In the genomic region with DNA sequence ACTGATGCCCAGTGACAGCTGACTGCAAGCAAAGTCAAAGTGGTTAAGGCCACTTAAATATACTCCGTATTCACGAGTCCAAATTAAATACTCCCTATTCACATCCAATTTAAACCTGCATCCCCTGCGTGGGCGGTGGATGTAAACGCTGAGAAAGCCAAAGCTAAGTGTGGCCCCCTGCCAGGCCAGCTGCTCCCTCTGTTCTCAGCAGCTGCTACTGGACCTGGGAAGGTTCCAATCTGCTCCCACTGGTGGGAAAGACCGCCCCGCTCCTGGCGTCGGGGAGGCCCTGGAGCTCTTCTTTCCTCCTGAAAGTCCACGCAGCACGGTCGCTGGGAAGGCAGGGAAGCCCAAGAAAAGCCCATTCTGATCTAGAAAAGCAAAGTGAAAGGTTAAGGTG, we compare ENCODE assay signal across 12 cellular contexts.
A peak's percentile ranks its signal among the peaks of the same experiment; 100 is the strongest.
DNase-seq lines count a peak whose midpoint lies in the region; ATAC-seq and TF ChIP-seq lines count a peak whose summit lies in the region.
"Had no signal": no experiment of that assay in that cellular context is flagged by ENCODE, and none has a peak within 500 bp of the region (broad histone marks: within the 10 kb centered on the region; RNA-seq: fewer than 3 reads in every experiment).

No MANE protein-coding gene starts in this region.

- no peaks in the 10 kb centered on the region for H4K20me1 ChIP-seq in PC-3 (ENCODE audit: low read length)

- no peaks in the 10 kb centered on the region for H3K27me3 ChIP-seq in stomach
- no peaks in the 10 kb centered on the region for H3K27me3 ChIP-seq in aorta (ENCODE audit: control insufficient read depth in 1 of 2, insufficient read depth in 2 of 2, low read length in 1 of 2)
- no peaks in the 10 kb centered on the region for H3K27me3 ChIP-seq in PC-3 (ENCODE audit: low read length)
- H3K27me3 ChIP-seq: Peyer's patch had no signal

- POLR2A ChIA-PET in PC-3 (lab: Charles Lee; ENCODE audit: unreplicated experiment) = no interaction called here

- H3K27me3 Mint-ChIP-seq in glutamatergic neuron (ENCODE audit: unreplicated experiment) = peaks cover 15% of the 10 kb centered on the region

- H2AFZ ChIP-seq in PC-3 (ENCODE audit: low read length) = no peak overlapping the region

- no TSS peak for BruUV-seq in PC-3 (replicated peaks; lab: Mats Ljungman, UMichigan)

- CTCF ChIA-PET in PC-3 (lab: Charles Lee) = no interaction called here

- TF ChIP-seq EP300 in stomach (IDR thresholded peaks at IDR 0.05) = no peak

- WGBS in stomach, 5 donors = 15 to 44% (median 31%) methylated on average over 12 of the region's 12 CpGs
- WGBS in aorta, 2 donors = 11 to 12% methylated on average over 12 of the region's 12 CpGs

- intact Hi-C loops in stomach (cut with DNase I; ENCODE audit: low total_unique reads) (no loop called here), aorta (cut with DNase I) (no loop called here), PC-3 (cut with micrococcal nuclease) (no loop called here)

- peak overlapping the region; percentile 41 for H3K4me3 Mint-ChIP-seq in glutamatergic neuron (ENCODE audit: unreplicated experiment)

- peaks cover 54% of the 10 kb centered on the region for H3K4me1 Mint-ChIP-seq in glutamatergic neuron (ENCODE audit: low read depth, unreplicated experiment)

- no peaks in the 10 kb centered on the region for H3F3A ChIP-seq in PC-3 (ENCODE audit: low read length, unreplicated experiment)

- H3K79me2 ChIP-seq in PC-3 (ENCODE audit: low read length) = no peaks in the 10 kb centered on the region

- H3K27ac Mint-ChIP-seq in glutamatergic neuron (ENCODE audit: unreplicated experiment) = peak overlapping the region; percentile 60

- peak; percentile 78 for DNase-seq in DMS53 (lab: John Stamatoyannopoulos, UW)
- DNase-seq in DMS53 treated with DMSO at 0.1 percent for 48 hours (lab: John Stamatoyannopoulos, UW; ENCODE audit: unreplicated experiment) = no peak
- peak; percentile 100 for DNase-seq in NCI-H524 treated with DMSO at 0.1 percent for 48 hours (lab: John Stamatoyannopoulos, UW)
- DNase-seq in glutamatergic neuron = peak; percentile 55
- DNase-seq in stomach = peak; percentile 81
- no peak for DNase-seq in aorta
- DNase-seq in PC-3 = no peak
- DNase-seq in RKO (ENCODE audit: low spot score) = no peak
- DNase-seq: activated effector memory CD4-positive, alpha-beta T cell treated with Interleukin-2 at 50 U/mL for 16 hours; KBM-7; Peyer's patch; stimulated activated naive CD4-positive, alpha-beta T cell had no signal

- H3K4me3 ChIP-seq in stomach (no peak overlapping the region), aorta (ENCODE audit: low read length in 2 of 2) (no peak overlapping the region), PC-3 (ENCODE audit: low read length) (no peak overlapping the region)
- H3K4me3 ChIP-seq: Peyer's patch had no signal

- H3K9me3 Mint-ChIP-seq in glutamatergic neuron (ENCODE audit: unreplicated experiment) = peaks cover 16% of the 10 kb centered on the region

- no peak overlapping the region for H3K4me2 ChIP-seq in PC-3 (ENCODE audit: low read length)

- H3K27ac ChIP-seq in stomach (peak overlapping the region; percentile 30 to 77 (median 73)), aorta (ENCODE audit: low read depth in 1 of 2, low read length in 2 of 2) (no peak overlapping the region), PC-3 (ENCODE audit: low read length) (no peak overlapping the region)

- no peak overlapping the region for H3K9ac ChIP-seq in PC-3 (ENCODE audit: low read length)

- H3K4me1 ChIP-seq in stomach = peaks cover 50 to 75% (median 68%) of the 10 kb centered on the region in 4 donors
- H3K4me1 ChIP-seq in aorta (ENCODE audit: control insufficient read depth in 1 of 2, insufficient read depth in 2 of 2, low read length in 2 of 2) = no peaks in the 10 kb centered on the region
- no peaks in the 10 kb centered on the region for H3K4me1 ChIP-seq in PC-3 (ENCODE audit: insufficient read depth, low read length)

- H3K9me2 ChIP-seq in PC-3 (replicated peaks; ENCODE audit: low read length) = no peaks in the 10 kb centered on the region

- TF ChIP-seq CTCF in glutamatergic neuron (IDR thresholded peaks at IDR 0.05; ENCODE audit: partially characterized antibody, unreplicated experiment) (no peak), stomach (IDR thresholded peaks at IDR 0.05) (no peak), PC-3 (conservative IDR thresholded peaks at IDR 0.05; ENCODE audit: low read depth, low read length) (no peak)

- H3K36me3 ChIP-seq in stomach (no peaks in the 10 kb centered on the region), aorta (ENCODE audit: control insufficient read depth in 1 of 2, insufficient read depth in 2 of 2, low read length in 1 of 2) (no peaks in the 10 kb centered on the region), PC-3 (ENCODE audit: low read depth, low read length) (no peaks in the 10 kb centered on the region)
- H3K36me3 ChIP-seq: Peyer's patch had no signal

- ATAC-seq in aorta (ENCODE audit: low FRiP score) (no peak), PC-3 (no peak)

- TF ChIP-seq POLR2A in stomach (IDR thresholded peaks at IDR 0.05) = no peak

- H3K9me3 ChIP-seq in stomach (no peaks in the 10 kb centered on the region), aorta (ENCODE audit: control insufficient read depth, low read length) (no peaks in the 10 kb centered on the region), PC-3 (ENCODE audit: low read length) (no peaks in the 10 kb centered on the region)
- H3K9me3 ChIP-seq: Peyer's patch had no signal

- no peaks in the 10 kb centered on the region for H3K36me3 Mint-ChIP-seq in glutamatergic neuron (ENCODE audit: unreplicated experiment)

Comparison
In these comparisons a context has a peak if more than half of its experiments do, and no peak if none do; other contexts are left out.
1. DNase-seq: peak in DMS53 (single experiment), NCI-H524 treated with DMSO at 0.1 percent for 48 hours (single experiment), glutamatergic neuron (single experiment) and stomach (single experiment); none in DMS53 treated with DMSO at 0.1 percent for 48 hours (single experiment), aorta (0 of 2), PC-3 (single experiment) and RKO (single experiment).
2. H3K27ac ChIP-seq: peak in stomach (5 of 5); none in aorta (0 of 2) and PC-3 (single experiment).